ENCODE assay signal across 30 cellular contexts in genomic region chr7:102938679-102939078, GRCh38. TPM values are rescaled to one million over a fixed set of nuclear protein-coding genes. Genes with fewer than 3 reads are reported as not detected.
A peak's percentile ranks its signal among the peaks of the same experiment; 100 is the strongest.
DNase-seq lines count a peak whose midpoint lies in the region; ATAC-seq and TF ChIP-seq lines count a peak whose summit lies in the region.
"Had no signal": no experiment of that assay in that cellular context is flagged by ENCODE, and none has a peak within 500 bp of the region (broad histone marks: within the 10 kb centered on the region; RNA-seq: fewer than 3 reads in every experiment).

No MANE protein-coding gene starts in this region.

- H3K27ac ChIP-seq in left ventricle myocardium inferior (replicated peaks) (peak overlapping the region; percentile 78), right cardiac atrium (ENCODE audit: low read length) (peak overlapping the region; percentile 74), sigmoid colon (peak overlapping the region in 3 of 4 donors; percentile 12 to 25 (median 14))
- H3K27ac ChIP-seq: neural progenitor cell had no signal

- peaks cover 27% of the 10 kb centered on the region for H3K4me1 Mint-ChIP-seq in chondrocyte (ENCODE audit: low read depth)
- peaks cover 29% of the 10 kb centered on the region for H3K4me1 Mint-ChIP-seq in osteocyte (ENCODE audit: unreplicated experiment)
- H3K4me1 Mint-ChIP-seq: activated B cell treated with CpG ODN at 0.5 μM for 24 hours; activated naive CD8-positive, alpha-beta T cell treated with anti-CD3 and anti-CD28 coated beads for 36 hours; stimulated activated memory B cell treated with anti-CD40 and anti-IgM and Interleukin-4, amounts not matched to agents 10 μg/mL and 1 μg/mL and 100 μg/mL, for 72 hours had no signal

- H3K27me3 ChIP-seq in left ventricle myocardium inferior (ENCODE audit: low read depth) (no peaks in the 10 kb centered on the region), right cardiac atrium (ENCODE audit: control insufficient read depth, insufficient read depth) (no peaks in the 10 kb centered on the region), sigmoid colon (no peaks in the 10 kb centered on the region)
- H3K27me3 ChIP-seq: ascending aorta, neural progenitor cell, upper lobe of left lung had no signal

- intact Hi-C loops in left ventricle myocardium inferior (cut with micrococcal nuclease) (no loop called here), cardiac septum (cut with DNase I) (loop anchor here (10.0 kb wide), 1 partner anchor 56 kb away; no protein-coding TSS in a partner anchor), right cardiac atrium (cut with DNase I) (no loop called here), sigmoid colon (cut with DNase I) (no loop called here)

- TF ChIP-seq CTCF in left ventricle myocardium inferior (IDR thresholded peaks at IDR 0.05; ENCODE audit: borderline replicate concordance), result no peak
- no peak for TF ChIP-seq CTCF in sigmoid colon (IDR thresholded peaks at IDR 0.05)
- TF ChIP-seq CTCF in chondrocyte (IDR thresholded peaks at IDR 0.05), result no peak
- no peak for TF ChIP-seq CTCF in osteocyte (IDR thresholded peaks at IDR 0.05)

- TF ChIP-seq POLR2A in sigmoid colon (IDR thresholded peaks at IDR 0.05), result no peak
- TF ChIP-seq POLR2A in GM18505 (IDR thresholded peaks at IDR 0.05; ENCODE audit: borderline replicate concordance, extremely low read depth, insufficient read depth, insufficient read length), result no peak

- H3K4me3 ChIP-seq in left ventricle myocardium inferior, result no peak overlapping the region
- no peak overlapping the region for H3K4me3 ChIP-seq in right cardiac atrium (ENCODE audit: low read length)
- H3K4me3 ChIP-seq in sigmoid colon, result no peak overlapping the region
- H3K4me3 ChIP-seq: ascending aorta, neural progenitor cell, upper lobe of left lung had no signal

- DNase-seq in left ventricle myocardium inferior (no peak), cardiac septum (ENCODE audit: low spot score) (no peak), right cardiac atrium (no peak), sigmoid colon (no peak), NK-92 (lab: John Stamatoyannopoulos, UW; ENCODE audit: unreplicated experiment) (no peak), chondrocyte (ENCODE audit: low spot score) (no peak), osteocyte (ENCODE audit: extremely low spot score, unreplicated experiment) (no peak)
- DNase-seq: activated B cell treated with CpG ODN at 0.5 μM for 24 hours; activated CD4-positive, alpha-beta T cell treated with anti-CD3 and anti-CD28 coated beads, Interleukin-2, amount 50 U/mL, for 1 hour; activated gamma-delta T cell; activated naive CD8-positive, alpha-beta T cell treated with anti-CD3 and anti-CD28 coated beads for 36 hours; activated T-cell treated with anti-CD3 and anti-CD28 coated beads, Interleukin-2, amount 50 U/mL, for 24 hours; AML-193; CD4-positive, alpha-beta T cell; cortex of kidney; DMS79 treated with DMSO at 0.1 percent for 48 hours; GDM1; NCI-H1436 treated with DMSO at 0.1 percent for 48 hours; NCI-H446; NCI-H82; posterior cingulate gyrus; RPMI8226; substantia nigra; T-helper 1 cell; upper lobe of left lung had no signal

- H3K36me3 ChIP-seq in left ventricle myocardium inferior, result no peaks in the 10 kb centered on the region
- no peaks in the 10 kb centered on the region for H3K36me3 ChIP-seq in sigmoid colon
- H3K36me3 ChIP-seq: ascending aorta, neural progenitor cell, upper lobe of left lung had no signal

- ATAC-seq in right cardiac atrium, result no peak
- ATAC-seq in GM18505 (IDR thresholded peaks at IDR 0.05; ENCODE audit: unreplicated experiment), result no peak
- ATAC-seq: esophagus mucosa; stimulated activated memory B cell treated with anti-CD40 and anti-IgM and Interleukin-4, amounts not matched to agents 10 μg/mL and 1 μg/mL and 100 μg/mL, for 72 hours had no signal

- H3K4me3 Mint-ChIP-seq in chondrocyte (ENCODE audit: unreplicated experiment) (no peak overlapping the region), osteocyte (ENCODE audit: unreplicated experiment) (no peak overlapping the region)
- H3K4me3 Mint-ChIP-seq: activated B cell treated with CpG ODN at 0.5 μM for 24 hours; activated naive CD8-positive, alpha-beta T cell treated with anti-CD3 and anti-CD28 coated beads for 36 hours; activated T-cell treated with anti-CD3 and anti-CD28 coated beads, Interleukin-2, amount 50 U/mL, for 24 hours; CD4-positive, alpha-beta T cell; neural progenitor cell; stimulated activated memory B cell treated with anti-CD40 and anti-IgM and Interleukin-4, amounts not matched to agents 10 μg/mL and 1 μg/mL and 100 μg/mL, for 72 hours had no signal

- H3K9me3 Mint-ChIP-seq in chondrocyte (ENCODE audit: low read depth) (no peaks in the 10 kb centered on the region), osteocyte (ENCODE audit: unreplicated experiment) (no peaks in the 10 kb centered on the region)
- H3K9me3 Mint-ChIP-seq: activated B cell treated with CpG ODN at 0.5 μM for 24 hours; activated naive CD8-positive, alpha-beta T cell treated with anti-CD3 and anti-CD28 coated beads for 36 hours; activated T-cell treated with anti-CD3 and anti-CD28 coated beads, Interleukin-2, amount 50 U/mL, for 24 hours; CD4-positive, alpha-beta T cell; neural progenitor cell; stimulated activated memory B cell treated with anti-CD40 and anti-IgM and Interleukin-4, amounts not matched to agents 10 μg/mL and 1 μg/mL and 100 μg/mL, for 72 hours had no signal

- H3K36me3 Mint-ChIP-seq in chondrocyte (ENCODE audit: low read depth), result peaks cover 5% of the 10 kb centered on the region
- peaks cover 2% of the 10 kb centered on the region for H3K36me3 Mint-ChIP-seq in osteocyte (ENCODE audit: unreplicated experiment)
- H3K36me3 Mint-ChIP-seq: activated naive CD8-positive, alpha-beta T cell treated with anti-CD3 and anti-CD28 coated beads for 36 hours; stimulated activated memory B cell treated with anti-CD40 and anti-IgM and Interleukin-4, amounts not matched to agents 10 μg/mL and 1 μg/mL and 100 μg/mL, for 72 hours had no signal

- H3K4me1 ChIP-seq in left ventricle myocardium inferior (peaks cover 47% of the 10 kb centered on the region), right cardiac atrium (ENCODE audit: control insufficient read depth, insufficient read depth, low read length) (peaks cover 2% of the 10 kb centered on the region), sigmoid colon (peaks cover 0 to 15% (median 7%) of the 10 kb centered on the region in 4 donors)

- H3K27me3 Mint-ChIP-seq in chondrocyte (ENCODE audit: low read depth) (no peaks in the 10 kb centered on the region), osteocyte (ENCODE audit: unreplicated experiment) (no peaks in the 10 kb centered on the region)
- H3K27me3 Mint-ChIP-seq: activated B cell treated with CpG ODN at 0.5 μM for 24 hours; activated naive CD8-positive, alpha-beta T cell treated with anti-CD3 and anti-CD28 coated beads for 36 hours; activated T-cell treated with anti-CD3 and anti-CD28 coated beads, Interleukin-2, amount 50 U/mL, for 24 hours; CD4-positive, alpha-beta T cell; stimulated activated memory B cell treated with anti-CD40 and anti-IgM and Interleukin-4, amounts not matched to agents 10 μg/mL and 1 μg/mL and 100 μg/mL, for 72 hours had no signal

- no peaks in the 10 kb centered on the region for H3K9me3 ChIP-seq in left ventricle myocardium inferior (replicated peaks)
- H3K9me3 ChIP-seq in right cardiac atrium (ENCODE audit: control insufficient read depth, low read length), result no peaks in the 10 kb centered on the region
- H3K9me3 ChIP-seq in sigmoid colon, result no peaks in the 10 kb centered on the region
- H3K9me3 ChIP-seq: ascending aorta, upper lobe of left lung had no signal

- no peak for TF ChIP-seq EP300 in sigmoid colon (IDR thresholded peaks at IDR 0.05)

- WGBS in right cardiac atrium, result 63% methylated on average over 1 of the region's 1 CpG
- 75 to 79% methylated on average over 1 of the region's 1 CpG for WGBS in sigmoid colon, 2 donors

- H3K27ac Mint-ChIP-seq in chondrocyte (ENCODE audit: unreplicated experiment) (no peak overlapping the region), osteocyte (ENCODE audit: unreplicated experiment) (no peak overlapping the region)
- H3K27ac Mint-ChIP-seq: activated B cell treated with CpG ODN at 0.5 μM for 24 hours; activated naive CD8-positive, alpha-beta T cell treated with anti-CD3 and anti-CD28 coated beads for 36 hours; activated T-cell treated with anti-CD3 and anti-CD28 coated beads, Interleukin-2, amount 50 U/mL, for 24 hours; CD4-positive, alpha-beta T cell; neural progenitor cell; stimulated activated memory B cell treated with anti-CD40 and anti-IgM and Interleukin-4, amounts not matched to agents 10 μg/mL and 1 μg/mL and 100 μg/mL, for 72 hours had no signal

RNA-seq across cellular contexts. Expression of gene LRRC17, which starts 25.9 kb away (rescaled TPM):
- 2.3 TPM for total RNA-seq in left ventricle myocardium inferior
- total RNA-seq in cardiac septum, result 1.8 TPM
- total RNA-seq in right cardiac atrium, result 1 to 10 TPM; 3.0 to 6.7 (median 4.9) TPM
- polyA plus RNA-seq in right cardiac atrium, result 6.2 TPM
- total RNA-seq in sigmoid colon, result 1 to 10 TPM in 3 of 4 donors, under 1 TPM in 1; 0.41 to 5.5 (median 1.8) TPM
- polyA plus RNA-seq in sigmoid colon, result under 1 TPM in 2 of 3 donors, not detected in 1; 0.58 to 0.69 TPM
- total RNA-seq in chondrocyte, result 23.9 to 34.5 TPM (median 32.0 TPM) in 3 replicates
- total RNA-seq in osteocyte, result 12.4 and 12.5 TPM in 2 replicates
- total RNA-seq: activated naive CD8-positive, alpha-beta T cell treated with anti-CD3 and anti-CD28 coated beads for 36 hours had no signal

Comparison
In these comparisons a context has a peak if more than half of its experiments do, and no peak if none do; other contexts are left out.
1. H3K27ac ChIP-seq: peak in every context shown above with its lines; median percentile 78 in left ventricle myocardium inferior; 74 in right cardiac atrium; 14 in sigmoid colon.